In the genomic region with DNA sequence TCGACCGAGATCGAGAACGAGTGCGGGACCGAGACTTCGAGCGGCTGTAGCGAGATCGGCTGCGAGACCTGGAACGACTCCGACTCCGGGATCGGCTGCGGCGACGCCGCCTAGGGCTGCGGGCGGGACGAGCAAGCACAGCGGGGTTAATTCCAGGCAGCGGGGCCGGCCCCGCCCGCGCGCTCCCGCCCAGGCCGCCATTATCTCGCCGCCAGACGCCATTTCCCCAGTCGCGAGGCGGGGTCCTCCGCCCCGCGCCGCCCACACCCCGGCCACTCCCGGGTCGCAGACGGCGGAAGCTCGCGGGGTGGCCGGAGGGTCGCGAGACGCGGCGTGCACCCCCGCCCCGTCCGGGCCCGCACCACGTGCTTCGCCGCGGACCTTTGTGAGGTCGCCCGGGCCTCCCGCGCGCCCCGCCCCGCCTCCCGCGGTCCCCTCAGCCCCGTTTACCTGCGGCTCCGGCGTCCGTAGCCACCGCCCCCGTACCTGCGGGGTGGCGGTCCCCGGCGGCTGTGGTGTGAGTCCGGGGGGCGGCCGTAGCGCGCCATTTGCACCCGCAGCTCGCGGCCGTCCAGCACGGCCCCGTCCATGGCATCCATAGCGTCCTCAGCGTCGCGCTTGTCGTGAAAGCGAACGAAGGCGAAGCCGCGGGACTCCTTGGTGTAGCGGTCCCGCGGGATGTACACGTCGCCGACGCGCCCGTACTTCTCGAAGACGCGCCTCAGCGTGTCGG, we compare ENCODE assay signal across 1 cellular context.
TF ChIP-seq lines count a peak whose summit lies in the region.

No MANE protein-coding gene starts in this region.

TF ChIP-seq in GM12878, 131 proteins besides CTCF, POLR2A, EP300 and RAD21 (continued from another document and continues in another):
- TF ChIP-seq, protein P1, sequence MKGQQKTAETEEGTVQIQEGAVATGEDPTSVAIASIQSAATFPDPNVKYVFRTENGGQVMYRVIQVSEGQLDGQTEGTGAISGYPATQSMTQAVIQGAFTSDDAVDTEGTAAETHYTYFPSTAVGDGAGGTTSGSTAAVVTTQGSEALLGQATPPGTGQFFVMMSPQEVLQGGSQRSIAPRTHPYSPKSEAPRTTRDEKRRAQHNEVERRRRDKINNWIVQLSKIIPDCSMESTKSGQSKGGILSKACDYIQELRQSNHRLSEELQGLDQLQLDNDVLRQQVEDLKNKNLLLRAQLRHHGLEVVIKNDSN (IDR thresholded peaks at IDR 0.05; ENCODE audit: borderline replicate concordance, extremely low read length, insufficient read depth, low read depth, low read length): peak; percentile 15
- TF ChIP-seq, protein P2, sequence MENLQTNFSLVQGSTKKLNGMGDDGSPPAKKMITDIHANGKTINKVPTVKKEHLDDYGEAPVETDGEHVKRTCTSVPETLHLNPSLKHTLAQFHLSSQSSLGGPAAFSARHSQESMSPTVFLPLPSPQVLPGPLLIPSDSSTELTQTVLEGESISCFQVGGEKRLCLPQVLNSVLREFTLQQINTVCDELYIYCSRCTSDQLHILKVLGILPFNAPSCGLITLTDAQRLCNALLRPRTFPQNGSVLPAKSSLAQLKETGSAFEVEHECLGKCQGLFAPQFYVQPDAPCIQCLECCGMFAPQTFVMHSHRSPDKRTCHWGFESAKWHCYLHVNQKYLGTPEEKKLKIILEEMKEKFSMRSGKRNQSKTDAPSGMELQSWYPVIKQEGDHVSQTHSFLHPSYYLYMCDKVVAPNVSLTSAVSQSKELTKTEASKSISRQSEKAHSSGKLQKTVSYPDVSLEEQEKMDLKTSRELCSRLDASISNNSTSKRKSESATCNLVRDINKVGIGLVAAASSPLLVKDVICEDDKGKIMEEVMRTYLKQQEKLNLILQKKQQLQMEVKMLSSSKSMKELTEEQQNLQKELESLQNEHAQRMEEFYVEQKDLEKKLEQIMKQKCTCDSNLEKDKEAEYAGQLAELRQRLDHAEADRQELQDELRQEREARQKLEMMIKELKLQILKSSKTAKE (IDR thresholded peaks at IDR 0.05; ENCODE audit: low read depth, poor library complexity, severe bottlenecking): no peak
- TF ChIP-seq MYB (IDR thresholded peaks at IDR 0.05; ENCODE audit: borderline replicate concordance, low read depth, low read length) (no peak), POLR2AphosphoS5 (IDR thresholded peaks at IDR 0.05; ENCODE audit: low read length) (0 out of 2 replicates have a peak, but pooled peaks have one; percentile 19), SIX5 (IDR thresholded peaks at IDR 0.05; ENCODE audit: low read depth, low read length, severe bottlenecking) (no peak), PAX5 (IDR thresholded peaks at IDR 0.05; ENCODE audit: borderline replicate concordance, low read depth, low read length) (peak; percentile 20; the same call in 1 of the 2 replicates), GABPA (IDR thresholded peaks at IDR 0.05; ENCODE audit: low read depth) (no peak), POLR2AphosphoS2 (IDR thresholded peaks at IDR 0.05; ENCODE audit: low read depth, low read length) (no peak), POU2F2 (IDR thresholded peaks at IDR 0.05; ENCODE audit: borderline replicate concordance, low read depth, low read length) (0 out of 3 replicates have a peak, but pooled peaks have one; percentile 31), DPF2 (IDR thresholded peaks at IDR 0.05) (peak; percentile 72), CREM (IDR thresholded peaks at IDR 0.05; ENCODE audit: low read depth) (no peak), ATF7 (IDR thresholded peaks at IDR 0.05; ENCODE audit: low read depth) (no peak), SP1 (IDR thresholded peaks at IDR 0.05; ENCODE audit: low read depth, low read length) (no peak), ZZZ3 (IDR thresholded peaks at IDR 0.05; ENCODE audit: control insufficient read depth, insufficient read length, low read depth) (no peak), SMC3 (IDR thresholded peaks at IDR 0.05; ENCODE audit: borderline replicate concordance, low read length) (no peak), NFYA (IDR thresholded peaks at IDR 0.05; ENCODE audit: borderline replicate concordance, low read depth, low read length) (no peak), SMAD5 (IDR thresholded peaks at IDR 0.05; ENCODE audit: low read depth) (no peak), IKZF2 (IDR thresholded peaks at IDR 0.05) (no peak), HDAC2 (IDR thresholded peaks at IDR 0.05) (no peak), TAF1 (IDR thresholded peaks at IDR 0.05; ENCODE audit: borderline replicate concordance, low read depth, low read length) (no peak; the same call in 1 of the 2 replicates), TARDBP (IDR thresholded peaks at IDR 0.05; ENCODE audit: borderline replicate concordance) (no peak), BRCA1 (IDR thresholded peaks at IDR 0.05; ENCODE audit: low read depth, low read length) (no peak), PML (IDR thresholded peaks at IDR 0.05; ENCODE audit: low read length) (no peak), MEF2B (IDR thresholded peaks at IDR 0.05; ENCODE audit: partially characterized antibody, poor library complexity, severe bottlenecking) (peak; percentile 8), KDM1A (IDR thresholded peaks at IDR 0.05; ENCODE audit: borderline replicate concordance) (no peak), BHLHE40 (IDR thresholded peaks at IDR 0.05; ENCODE audit: borderline replicate concordance in 1 of 2, low read depth in 2 of 2, low read length in 1 of 2) (peak in 1 of 2 experiments; percentile 72; a peak in 2 of 4 replicates), FOXM1 (IDR thresholded peaks at IDR 0.05; ENCODE audit: low read depth, low read length) (no peak)
- TF ChIP-seq, protein P3, sequence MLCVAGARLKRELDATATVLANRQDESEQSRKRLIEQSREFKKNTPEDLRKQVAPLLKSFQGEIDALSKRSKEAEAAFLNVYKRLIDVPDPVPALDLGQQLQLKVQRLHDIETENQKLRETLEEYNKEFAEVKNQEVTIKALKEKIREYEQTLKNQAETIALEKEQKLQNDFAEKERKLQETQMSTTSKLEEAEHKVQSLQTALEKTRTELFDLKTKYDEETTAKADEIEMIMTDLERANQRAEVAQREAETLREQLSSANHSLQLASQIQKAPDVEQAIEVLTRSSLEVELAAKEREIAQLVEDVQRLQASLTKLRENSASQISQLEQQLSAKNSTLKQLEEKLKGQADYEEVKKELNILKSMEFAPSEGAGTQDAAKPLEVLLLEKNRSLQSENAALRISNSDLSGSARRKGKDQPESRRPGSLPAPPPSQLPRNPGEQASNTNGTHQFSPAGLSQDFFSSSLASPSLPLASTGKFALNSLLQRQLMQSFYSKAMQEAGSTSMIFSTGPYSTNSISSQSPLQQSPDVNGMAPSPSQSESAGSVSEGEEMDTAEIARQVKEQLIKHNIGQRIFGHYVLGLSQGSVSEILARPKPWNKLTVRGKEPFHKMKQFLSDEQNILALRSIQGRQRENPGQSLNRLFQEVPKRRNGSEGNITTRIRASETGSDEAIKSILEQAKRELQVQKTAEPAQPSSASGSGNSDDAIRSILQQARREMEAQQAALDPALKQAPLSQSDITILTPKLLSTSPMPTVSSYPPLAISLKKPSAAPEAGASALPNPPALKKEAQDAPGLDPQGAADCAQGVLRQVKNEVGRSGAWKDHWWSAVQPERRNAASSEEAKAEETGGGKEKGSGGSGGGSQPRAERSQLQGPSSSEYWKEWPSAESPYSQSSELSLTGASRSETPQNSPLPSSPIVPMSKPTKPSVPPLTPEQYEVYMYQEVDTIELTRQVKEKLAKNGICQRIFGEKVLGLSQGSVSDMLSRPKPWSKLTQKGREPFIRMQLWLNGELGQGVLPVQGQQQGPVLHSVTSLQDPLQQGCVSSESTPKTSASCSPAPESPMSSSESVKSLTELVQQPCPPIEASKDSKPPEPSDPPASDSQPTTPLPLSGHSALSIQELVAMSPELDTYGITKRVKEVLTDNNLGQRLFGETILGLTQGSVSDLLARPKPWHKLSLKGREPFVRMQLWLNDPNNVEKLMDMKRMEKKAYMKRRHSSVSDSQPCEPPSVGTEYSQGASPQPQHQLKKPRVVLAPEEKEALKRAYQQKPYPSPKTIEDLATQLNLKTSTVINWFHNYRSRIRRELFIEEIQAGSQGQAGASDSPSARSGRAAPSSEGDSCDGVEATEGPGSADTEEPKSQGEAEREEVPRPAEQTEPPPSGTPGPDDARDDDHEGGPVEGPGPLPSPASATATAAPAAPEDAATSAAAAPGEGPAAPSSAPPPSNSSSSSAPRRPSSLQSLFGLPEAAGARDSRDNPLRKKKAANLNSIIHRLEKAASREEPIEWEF (IDR thresholded peaks at IDR 0.05; ENCODE audit: insufficient replicate concordance, low read depth, low read length): no peak
- TF ChIP-seq, protein P4, sequence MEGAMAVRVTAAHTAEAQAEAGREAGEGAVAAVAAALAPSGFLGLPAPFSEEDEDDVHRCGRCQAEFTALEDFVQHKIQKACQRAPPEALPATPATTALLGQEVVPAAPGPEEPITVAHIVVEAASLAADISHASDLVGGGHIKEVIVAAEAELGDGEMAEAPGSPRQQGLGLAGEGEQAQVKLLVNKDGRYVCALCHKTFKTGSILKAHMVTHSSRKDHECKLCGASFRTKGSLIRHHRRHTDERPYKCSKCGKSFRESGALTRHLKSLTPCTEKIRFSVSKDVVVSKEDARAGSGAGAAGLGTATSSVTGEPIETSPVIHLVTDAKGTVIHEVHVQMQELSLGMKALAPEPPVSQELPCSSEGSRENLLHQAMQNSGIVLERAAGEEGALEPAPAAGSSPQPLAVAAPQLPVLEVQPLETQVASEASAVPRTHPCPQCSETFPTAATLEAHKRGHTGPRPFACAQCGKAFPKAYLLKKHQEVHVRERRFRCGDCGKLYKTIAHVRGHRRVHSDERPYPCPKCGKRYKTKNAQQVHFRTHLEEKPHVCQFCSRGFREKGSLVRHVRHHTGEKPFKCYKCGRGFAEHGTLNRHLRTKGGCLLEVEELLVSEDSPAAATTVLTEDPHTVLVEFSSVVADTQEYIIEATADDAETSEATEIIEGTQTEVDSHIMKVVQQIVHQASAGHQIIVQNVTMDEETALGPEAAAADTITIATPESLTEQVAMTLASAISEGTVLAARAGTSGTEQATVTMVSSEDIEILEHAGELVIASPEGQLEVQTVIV (IDR thresholded peaks at IDR 0.05; ENCODE audit: borderline replicate concordance, partially characterized antibody): no peak
- TF ChIP-seq, protein P5, sequence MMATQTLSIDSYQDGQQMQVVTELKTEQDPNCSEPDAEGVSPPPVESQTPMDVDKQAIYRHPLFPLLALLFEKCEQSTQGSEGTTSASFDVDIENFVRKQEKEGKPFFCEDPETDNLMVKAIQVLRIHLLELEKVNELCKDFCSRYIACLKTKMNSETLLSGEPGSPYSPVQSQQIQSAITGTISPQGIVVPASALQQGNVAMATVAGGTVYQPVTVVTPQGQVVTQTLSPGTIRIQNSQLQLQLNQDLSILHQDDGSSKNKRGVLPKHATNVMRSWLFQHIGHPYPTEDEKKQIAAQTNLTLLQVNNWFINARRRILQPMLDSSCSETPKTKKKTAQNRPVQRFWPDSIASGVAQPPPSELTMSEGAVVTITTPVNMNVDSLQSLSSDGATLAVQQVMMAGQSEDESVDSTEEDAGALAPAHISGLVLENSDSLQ (IDR thresholded peaks at IDR 0.05): no peak
- TF ChIP-seq, protein P6, sequence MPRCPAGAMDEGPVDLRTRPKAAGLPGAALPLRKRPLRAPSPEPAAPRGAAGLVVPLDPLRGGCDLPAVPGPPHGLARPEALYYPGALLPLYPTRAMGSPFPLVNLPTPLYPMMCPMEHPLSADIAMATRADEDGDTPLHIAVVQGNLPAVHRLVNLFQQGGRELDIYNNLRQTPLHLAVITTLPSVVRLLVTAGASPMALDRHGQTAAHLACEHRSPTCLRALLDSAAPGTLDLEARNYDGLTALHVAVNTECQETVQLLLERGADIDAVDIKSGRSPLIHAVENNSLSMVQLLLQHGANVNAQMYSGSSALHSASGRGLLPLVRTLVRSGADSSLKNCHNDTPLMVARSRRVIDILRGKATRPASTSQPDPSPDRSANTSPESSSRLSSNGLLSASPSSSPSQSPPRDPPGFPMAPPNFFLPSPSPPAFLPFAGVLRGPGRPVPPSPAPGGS (IDR thresholded peaks at IDR 0.05; ENCODE audit: borderline replicate concordance, insufficient read depth, low read depth, low read length, poor library complexity, severe bottlenecking): peak; percentile 13
- TF ChIP-seq, protein P7, sequence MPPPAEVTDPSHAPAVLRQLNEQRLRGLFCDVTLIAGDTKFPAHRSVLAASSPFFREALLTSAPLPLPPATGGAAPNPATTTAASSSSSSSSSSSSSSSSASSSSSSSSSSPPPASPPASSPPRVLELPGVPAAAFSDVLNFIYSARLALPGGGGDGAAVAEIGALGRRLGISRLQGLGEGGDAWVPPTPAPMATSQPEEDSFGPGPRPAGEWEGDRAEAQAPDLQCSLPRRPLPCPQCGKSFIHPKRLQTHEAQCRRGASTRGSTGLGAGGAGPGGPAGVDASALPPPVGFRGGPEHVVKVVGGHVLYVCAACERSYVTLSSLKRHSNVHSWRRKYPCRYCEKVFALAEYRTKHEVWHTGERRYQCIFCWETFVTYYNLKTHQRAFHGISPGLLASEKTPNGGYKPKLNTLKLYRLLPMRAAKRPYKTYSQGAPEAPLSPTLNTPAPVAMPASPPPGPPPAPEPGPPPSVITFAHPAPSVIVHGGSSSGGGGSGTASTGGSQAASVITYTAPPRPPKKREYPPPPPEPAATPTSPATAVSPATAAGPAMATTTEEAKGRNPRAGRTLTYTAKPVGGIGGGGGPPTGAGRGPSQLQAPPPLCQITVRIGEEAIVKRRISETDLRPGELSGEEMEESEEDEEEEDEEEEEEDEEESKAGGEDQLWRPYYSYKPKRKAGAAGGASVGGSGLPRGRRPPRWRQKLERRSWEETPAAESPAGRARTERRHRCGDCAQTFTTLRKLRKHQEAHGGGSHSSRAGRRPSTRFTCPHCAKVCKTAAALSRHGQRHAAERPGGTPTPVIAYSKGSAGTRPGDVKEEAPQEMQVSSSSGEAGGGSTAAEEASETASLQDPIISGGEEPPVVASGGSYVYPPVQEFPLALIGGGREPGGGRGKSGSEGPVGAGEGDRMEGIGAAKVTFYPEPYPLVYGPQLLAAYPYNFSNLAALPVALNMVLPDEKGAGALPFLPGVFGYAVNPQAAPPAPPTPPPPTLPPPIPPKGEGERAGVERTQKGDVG (CRISPR knock-in tag; IDR thresholded peaks at IDR 0.05): no peak
- TF ChIP-seq, protein P8, sequence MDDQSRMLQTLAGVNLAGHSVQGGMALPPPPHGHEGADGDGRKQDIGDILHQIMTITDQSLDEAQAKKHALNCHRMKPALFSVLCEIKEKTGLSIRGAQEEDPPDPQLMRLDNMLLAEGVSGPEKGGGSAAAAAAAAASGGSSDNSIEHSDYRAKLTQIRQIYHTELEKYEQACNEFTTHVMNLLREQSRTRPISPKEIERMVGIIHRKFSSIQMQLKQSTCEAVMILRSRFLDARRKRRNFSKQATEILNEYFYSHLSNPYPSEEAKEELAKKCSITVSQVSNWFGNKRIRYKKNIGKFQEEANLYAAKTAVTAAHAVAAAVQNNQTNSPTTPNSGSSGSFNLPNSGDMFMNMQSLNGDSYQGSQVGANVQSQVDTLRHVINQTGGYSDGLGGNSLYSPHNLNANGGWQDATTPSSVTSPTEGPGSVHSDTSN (IDR thresholded peaks at IDR 0.05; ENCODE audit: insufficient replicate concordance, low read depth, low read length): no peak
- TF ChIP-seq, protein P9, sequence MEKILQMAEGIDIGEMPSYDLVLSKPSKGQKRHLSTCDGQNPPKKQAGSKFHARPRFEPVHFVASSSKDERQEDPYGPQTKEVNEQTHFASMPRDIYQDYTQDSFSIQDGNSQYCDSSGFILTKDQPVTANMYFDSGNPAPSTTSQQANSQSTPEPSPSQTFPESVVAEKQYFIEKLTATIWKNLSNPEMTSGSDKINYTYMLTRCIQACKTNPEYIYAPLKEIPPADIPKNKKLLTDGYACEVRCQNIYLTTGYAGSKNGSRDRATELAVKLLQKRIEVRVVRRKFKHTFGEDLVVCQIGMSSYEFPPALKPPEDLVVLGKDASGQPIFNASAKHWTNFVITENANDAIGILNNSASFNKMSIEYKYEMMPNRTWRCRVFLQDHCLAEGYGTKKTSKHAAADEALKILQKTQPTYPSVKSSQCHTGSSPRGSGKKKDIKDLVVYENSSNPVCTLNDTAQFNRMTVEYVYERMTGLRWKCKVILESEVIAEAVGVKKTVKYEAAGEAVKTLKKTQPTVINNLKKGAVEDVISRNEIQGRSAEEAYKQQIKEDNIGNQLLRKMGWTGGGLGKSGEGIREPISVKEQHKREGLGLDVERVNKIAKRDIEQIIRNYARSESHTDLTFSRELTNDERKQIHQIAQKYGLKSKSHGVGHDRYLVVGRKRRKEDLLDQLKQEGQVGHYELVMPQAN (conservative IDR thresholded peaks at IDR 0.05): no peak; the same call in 1 of the 2 replicates
